ENCODE assay signal across 8 cellular contexts in the genomic region with DNA sequence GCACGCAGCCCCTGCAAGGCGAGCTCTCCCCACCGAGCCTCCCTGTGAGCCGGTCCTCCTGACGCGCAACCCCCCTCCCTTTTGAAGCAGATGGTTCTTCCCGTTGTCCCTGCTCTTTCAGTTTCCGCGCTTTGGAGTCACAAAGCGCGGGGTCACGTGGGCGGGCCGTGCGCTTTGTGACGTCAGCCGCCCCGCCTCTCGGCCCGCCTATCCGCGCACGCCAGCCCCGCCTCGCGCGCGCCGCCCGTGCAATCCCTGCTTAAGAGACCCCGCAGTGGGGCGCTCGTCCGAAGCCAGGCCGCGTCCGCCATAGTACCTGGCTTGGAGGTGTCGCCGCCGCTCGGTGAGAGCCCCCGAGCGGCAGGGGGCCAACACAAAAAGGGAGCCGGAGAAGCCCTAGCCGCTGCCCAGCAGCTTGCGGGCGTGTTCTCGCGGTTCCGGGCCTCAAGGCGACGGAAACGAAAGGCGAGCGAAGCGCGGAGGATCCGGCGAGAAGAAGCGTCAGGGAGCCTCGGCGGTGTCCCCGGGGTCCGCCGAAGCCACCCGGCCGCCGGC. TPM values are rescaled to one million over a fixed set of nuclear protein-coding genes. Genes with fewer than 3 reads are reported as not detected.
DNase-seq lines count a peak whose midpoint lies in the region; ATAC-seq and TF ChIP-seq lines count a peak whose summit lies in the region.

A gene with protein sequence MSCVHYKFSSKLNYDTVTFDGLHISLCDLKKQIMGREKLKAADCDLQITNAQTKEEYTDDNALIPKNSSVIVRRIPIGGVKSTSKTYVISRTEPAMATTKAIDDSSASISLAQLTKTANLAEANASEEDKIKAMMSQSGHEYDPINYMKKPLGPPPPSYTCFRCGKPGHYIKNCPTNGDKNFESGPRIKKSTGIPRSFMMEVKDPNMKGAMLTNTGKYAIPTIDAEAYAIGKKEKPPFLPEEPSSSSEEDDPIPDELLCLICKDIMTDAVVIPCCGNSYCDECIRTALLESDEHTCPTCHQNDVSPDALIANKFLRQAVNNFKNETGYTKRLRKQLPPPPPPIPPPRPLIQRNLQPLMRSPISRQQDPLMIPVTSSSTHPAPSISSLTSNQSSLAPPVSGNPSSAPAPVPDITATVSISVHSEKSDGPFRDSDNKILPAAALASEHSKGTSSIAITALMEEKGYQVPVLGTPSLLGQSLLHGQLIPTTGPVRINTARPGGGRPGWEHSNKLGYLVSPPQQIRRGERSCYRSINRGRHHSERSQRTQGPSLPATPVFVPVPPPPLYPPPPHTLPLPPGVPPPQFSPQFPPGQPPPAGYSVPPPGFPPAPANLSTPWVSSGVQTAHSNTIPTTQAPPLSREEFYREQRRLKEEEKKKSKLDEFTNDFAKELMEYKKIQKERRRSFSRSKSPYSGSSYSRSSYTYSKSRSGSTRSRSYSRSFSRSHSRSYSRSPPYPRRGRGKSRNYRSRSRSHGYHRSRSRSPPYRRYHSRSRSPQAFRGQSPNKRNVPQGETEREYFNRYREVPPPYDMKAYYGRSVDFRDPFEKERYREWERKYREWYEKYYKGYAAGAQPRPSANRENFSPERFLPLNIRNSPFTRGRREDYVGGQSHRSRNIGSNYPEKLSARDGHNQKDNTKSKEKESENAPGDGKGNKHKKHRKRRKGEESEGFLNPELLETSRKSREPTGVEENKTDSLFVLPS (N-terminal part only) (plus strand): TSS at position 272 of the 555 bp plus-strand sequence. CDS start 1,061 bp downstream, outside the sequence.

- peak; percentile 86 for ATAC-seq in HG03460 (IDR thresholded peaks at IDR 0.05; ENCODE audit: unreplicated experiment)

- no peaks in the 10 kb centered on the region for H3K9me3 Mint-ChIP-seq in activated CD4-positive, alpha-beta T cell treated with anti-CD3 and anti-CD28 coated beads, Interleukin-2, amount 10 ng/mL, durations not matched to agents 24 days and 14 days

- peak within 1 kb of the TSS; percentile 100 for H3K27ac Mint-ChIP-seq in activated CD4-positive, alpha-beta T cell treated with anti-CD3 and anti-CD28 coated beads, Interleukin-2, amount 10 ng/mL, durations not matched to agents 24 days and 14 days

- H3K27ac ChIP-seq in BLaER1 treated with 17β-estradiol and CSF1 and Interleukin-3, amounts not matched to agents 10 nM and 100 nM, result peak within 1 kb of the TSS; percentile 98 to 100 (median 100)
- peak within 1 kb of the TSS; percentile 99 to 100 for H3K27ac ChIP-seq in coronary artery

- H3K4me1 Mint-ChIP-seq in activated CD4-positive, alpha-beta T cell treated with anti-CD3 and anti-CD28 coated beads, Interleukin-2, amount 10 ng/mL, durations not matched to agents 24 days and 14 days, result peaks cover 20% of the 10 kb centered on the region

- H3K27me3 Mint-ChIP-seq in activated CD4-positive, alpha-beta T cell treated with anti-CD3 and anti-CD28 coated beads, Interleukin-2, amount 10 ng/mL, durations not matched to agents 24 days and 14 days, result no peaks in the 10 kb centered on the region

- intact Hi-C loops in activated CD4-positive, alpha-beta T cell treated with anti-CD3 and anti-CD28 coated beads, Interleukin-2, amount 10 ng/mL, durations not matched to agents 24 days and 14 days (cut with micrococcal nuclease), result loop anchor here (1.0 kb wide), 2 partner anchors 22 to 512 kb away; no protein-coding TSS in a partner anchor

- peaks cover 5 to 31% (median 22%) of the 10 kb centered on the region in 11 experiments; a peak in 17 of 22 replicates for H3K36me3 ChIP-seq in BLaER1 treated with 17β-estradiol and CSF1 and Interleukin-3, amounts not matched to agents 10 nM and 100 nM

- H3K36me3 Mint-ChIP-seq in activated CD4-positive, alpha-beta T cell treated with anti-CD3 and anti-CD28 coated beads, Interleukin-2, amount 10 ng/mL, durations not matched to agents 24 days and 14 days (ENCODE audit: low read depth), result peaks cover 30% of the 10 kb centered on the region

- H3K4me1 ChIP-seq in BLaER1 treated with 17β-estradiol and CSF1 and Interleukin-3, amounts not matched to agents 10 nM and 100 nM, result peaks cover 28 to 44% (median 32%) of the 10 kb centered on the region in 10 experiments

- H3K4me2 ChIP-seq in BLaER1 treated with 17β-estradiol and CSF1 and Interleukin-3, amounts not matched to agents 10 nM and 100 nM, result peak within 1 kb of the TSS; percentile 84 to 97 (median 90)

- H3K4me3 ChIP-seq in BLaER1 treated with 17β-estradiol and CSF1 and Interleukin-3, amounts not matched to agents 10 nM and 100 nM, result peak within 1 kb of the TSS; percentile 89 to 100 (median 97)
- H3K4me3 ChIP-seq in coronary artery, result peak within 1 kb of the TSS; percentile 97

- H3K9ac ChIP-seq in BLaER1 treated with 17β-estradiol and CSF1 and Interleukin-3, amounts not matched to agents 10 nM and 100 nM, result peak within 1 kb of the TSS; percentile 97 to 100 (median 100)

- no peaks in the 10 kb centered on the region for H3K27me3 ChIP-seq in BLaER1 treated with 17β-estradiol and CSF1 and Interleukin-3, amounts not matched to agents 10 nM and 100 nM

- DNase-seq in GM19240 (ENCODE audit: insufficient read length, low spot score) (peak; percentile 57), NCI-H526 (lab: John Stamatoyannopoulos, UW) (peak; percentile 87 to 98), coronary artery (ENCODE audit: low spot score) (peak; percentile 95), left kidney (ENCODE audit: low read depth, low spot score) (peak; percentile 98)
- DNase-seq in activated CD4-positive, alpha-beta T cell treated with anti-CD3 and anti-CD28 coated beads, Interleukin-2, amount 10 ng/mL, durations not matched to agents 24 days and 14 days, result peak; percentile 98
- DNase-seq in stimulated activated CD4-positive, alpha-beta T cell treated with anti-CD3 and anti-CD28 coated beads, Interleukin-2, amount 100 ng/mL, for 24 hours, result peak; percentile 92 to 95

- peaks cover 45 to 49% (median 46%) of the 10 kb centered on the region in 11 experiments for H4K20me1 ChIP-seq in BLaER1 treated with 17β-estradiol and CSF1 and Interleukin-3, amounts not matched to agents 10 nM and 100 nM

- no peaks in the 10 kb centered on the region for H3K9me3 ChIP-seq in BLaER1 treated with 17β-estradiol and CSF1 and Interleukin-3, amounts not matched to agents 10 nM and 100 nM (replicated peaks in 1 of 11)

- no peak for TF ChIP-seq CTCF in coronary artery (IDR thresholded peaks at IDR 0.05)

- H3K4me3 Mint-ChIP-seq in activated CD4-positive, alpha-beta T cell treated with anti-CD3 and anti-CD28 coated beads, Interleukin-2, amount 10 ng/mL, durations not matched to agents 24 days and 14 days, result peak within 1 kb of the TSS; percentile 100

RNA-seq across cellular contexts. Expression of the gene that starts here (rescaled TPM):
- 65.7 and 73.8 TPM in 2 replicates for total RNA-seq in activated CD4-positive, alpha-beta T cell treated with anti-CD3 and anti-CD28 coated beads, Interleukin-2, amount 10 ng/mL, durations not matched to agents 24 days and 14 days

Comparison
In these comparisons a context has a peak if more than half of its experiments do, and no peak if none do; other contexts are left out.
1. Peak in every context shown above with its lines: DNase-seq, ATAC-seq, H3K4me3 ChIP-seq and H3K27ac ChIP-seq.